ENCODE assay signal across 6 cellular contexts in genomic region chr22:50269573-50270301, GRCh38. TPM values are rescaled to one million over a fixed set of nuclear protein-coding genes. Genes with fewer than 3 reads are reported as not detected.
DNase-seq lines count a peak whose midpoint lies in the region; ATAC-seq and TF ChIP-seq lines count a peak whose summit lies in the region.

No MANE protein-coding gene starts in this region.

- DNase-seq in GM20000 (ENCODE audit: low spot score) (peak; percentile 85), GF-D8 (lab: John Stamatoyannopoulos, UW) (no peak), NCI-H187 (lab: John Stamatoyannopoulos, UW) (no peak)
- DNase-seq in T-helper 2 cell treated with Interferon-gamma antibody and Interleukin-4, amounts not matched to agents 5 μg/mL and 100 μg/mL, for 36 hours (ENCODE audit: low spot score) = peak; percentile 53
- DNase-seq in stimulated activated CD4-positive, alpha-beta T cell treated with anti-CD3 and anti-CD28 coated beads, Interleukin-2, amount 100 ng/mL, for 48 hours = peak; percentile 40 to 47

- H3K4me1 Mint-ChIP-seq in T-helper 2 cell treated with Interferon-gamma antibody and Interleukin-4, amounts not matched to agents 5 μg/mL and 100 μg/mL, for 36 hours (ENCODE audit: low read depth) = peaks cover 5% of the 10 kb centered on the region

- peak; percentile 3 for ATAC-seq in esophagus mucosa

- H3K4me3 Mint-ChIP-seq in T-helper 2 cell treated with Interferon-gamma antibody and Interleukin-4, amounts not matched to agents 5 μg/mL and 100 μg/mL, for 36 hours = peak overlapping the region; percentile 70

- H3K9me3 Mint-ChIP-seq in T-helper 2 cell treated with Interferon-gamma antibody and Interleukin-4, amounts not matched to agents 5 μg/mL and 100 μg/mL, for 36 hours = no peaks in the 10 kb centered on the region

- no peak for TF ChIP-seq CTCF in GM20000 (IDR thresholded peaks at IDR 0.05; ENCODE audit: extremely low read depth, missing control alignments)

- peaks cover 19% of the 10 kb centered on the region for H3K27me3 Mint-ChIP-seq in T-helper 2 cell treated with Interferon-gamma antibody and Interleukin-4, amounts not matched to agents 5 μg/mL and 100 μg/mL, for 36 hours (ENCODE audit: low read depth)

- no peak overlapping the region for H3K27ac Mint-ChIP-seq in T-helper 2 cell treated with Interferon-gamma antibody and Interleukin-4, amounts not matched to agents 5 μg/mL and 100 μg/mL, for 36 hours

- no peaks in the 10 kb centered on the region for H3K36me3 Mint-ChIP-seq in T-helper 2 cell treated with Interferon-gamma antibody and Interleukin-4, amounts not matched to agents 5 μg/mL and 100 μg/mL, for 36 hours (ENCODE audit: low read depth)

RNA-seq across cellular contexts. Expression of gene MAPK11, which starts 0.4 kb away (rescaled TPM):
- total RNA-seq in esophagus mucosa = 5.8 TPM

RNA-seq across cellular contexts. Expression of gene MAPK12, which starts 8.3 kb away (rescaled TPM):
- total RNA-seq in esophagus mucosa = 2.6 TPM

RNA-seq across cellular contexts. Expression of gene HDAC10, which starts 18.7 kb away (rescaled TPM):
- 17.7 TPM for total RNA-seq in esophagus mucosa

RNA-seq across cellular contexts. Expression of gene TUBGCP6, which starts 24.9 kb away (rescaled TPM):
- total RNA-seq in esophagus mucosa = 14.8 TPM

RNA-seq across cellular contexts. Expression of gene PLXNB2, which starts 37.7 kb away (rescaled TPM):
- 148 TPM for total RNA-seq in esophagus mucosa

Comparison
In these comparisons a context has a peak if more than half of its experiments do, and no peak if none do; other contexts are left out.
1. DNase-seq: peak in GM20000 (single experiment), T-helper 2 cell treated with Interferon-gamma antibody and Interleukin-4, amounts not matched to agents 5 μg/mL and 100 μg/mL, for 36 hours (single experiment) and stimulated activated CD4-positive, alpha-beta T cell treated with anti-CD3 and anti-CD28 coated beads, Interleukin-2, amount 100 ng/mL, for 48 hours (2 of 2); none in GF-D8 (single experiment) and NCI-H187 (0 of 2).